In the genomic region with DNA sequence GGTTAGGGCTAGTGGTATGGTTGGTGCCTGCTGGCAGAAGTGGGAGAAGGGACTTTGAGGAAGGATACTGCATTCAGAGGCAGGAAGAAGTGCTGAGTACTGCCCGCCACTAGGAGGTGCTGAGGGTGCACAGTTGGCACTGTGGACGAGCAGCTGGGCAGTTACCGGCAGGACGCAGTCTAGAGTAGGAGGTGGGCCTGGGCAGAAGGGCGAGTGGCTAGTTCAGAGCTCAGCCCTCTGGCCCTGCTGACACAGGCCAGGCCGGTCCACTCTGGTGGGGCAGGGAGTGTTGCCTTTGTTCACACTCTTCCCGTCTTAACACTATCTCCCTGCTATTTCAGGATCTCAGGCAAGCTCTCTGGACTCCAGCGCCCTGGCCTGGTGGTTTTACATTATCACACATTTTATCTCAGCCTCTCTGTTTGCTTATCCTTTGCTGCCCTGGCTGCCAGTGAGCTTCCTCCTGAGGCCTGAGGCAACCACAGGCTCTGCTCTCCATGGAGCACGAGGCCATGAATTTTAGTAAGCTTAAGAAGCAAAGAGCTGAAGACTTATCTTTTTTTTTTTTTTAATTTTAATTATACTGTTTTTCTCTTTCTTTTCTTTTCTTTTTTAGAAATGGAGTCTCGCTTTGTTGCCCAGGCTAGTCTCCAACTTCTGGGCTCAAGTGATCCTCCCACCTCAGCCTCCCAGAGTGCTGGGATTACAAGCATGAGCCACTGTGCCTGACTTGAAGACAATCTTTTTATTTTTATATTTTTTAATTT, we compare ENCODE assay signal across 8 cellular contexts. TPM values are rescaled to one million over a fixed set of nuclear protein-coding genes. Genes with fewer than 3 reads are reported as not detected.
DNase-seq lines count a peak whose midpoint lies in the region; ATAC-seq and TF ChIP-seq lines count a peak whose summit lies in the region.

No MANE protein-coding gene starts in this region.

- H3K9ac ChIP-seq in KMS-11 = no peak overlapping the region

- no peak overlapping the region for H3K27ac Mint-ChIP-seq in activated naive CD8-positive, alpha-beta T cell treated with anti-CD3 and anti-CD28 coated beads, Interleukin-2, amount 50 U/mL, for 24 hours
- peak overlapping the region; percentile 74 for H3K27ac Mint-ChIP-seq in osteocyte (ENCODE audit: unreplicated experiment)

- H3K27ac ChIP-seq in KMS-11 (no peak overlapping the region), cardiac muscle cell (peak overlapping the region; percentile 87)

- H3K27me3 ChIP-seq in KMS-11 (ENCODE audit: insufficient read depth, low read depth) = no peaks in the 10 kb centered on the region
- no peaks in the 10 kb centered on the region for H3K27me3 ChIP-seq in cardiac muscle cell

- peaks cover 2% of the 10 kb centered on the region for H3K4me1 Mint-ChIP-seq in activated naive CD8-positive, alpha-beta T cell treated with anti-CD3 and anti-CD28 coated beads, Interleukin-2, amount 50 U/mL, for 24 hours
- peaks cover 6% of the 10 kb centered on the region for H3K4me1 Mint-ChIP-seq in osteocyte (ENCODE audit: unreplicated experiment)

- H3K4me3 ChIP-seq in KMS-11 (IDR thresholded peaks at IDR 0.05; ENCODE audit: insufficient read depth, low read depth, low read length) (no peak overlapping the region), cardiac muscle cell (no peak overlapping the region)

- H2AFZ ChIP-seq in KMS-11 (ENCODE audit: low read depth) = no peak overlapping the region

- H3K79me2 ChIP-seq in KMS-11 (ENCODE audit: insufficient read depth, low read depth) = no peaks in the 10 kb centered on the region

- no peaks in the 10 kb centered on the region for H3K9me3 ChIP-seq in cardiac muscle cell (ENCODE audit: low read depth)

- H3K36me3 ChIP-seq in KMS-11 (ENCODE audit: insufficient read depth) (no peaks in the 10 kb centered on the region), cardiac muscle cell (peaks cover 12% of the 10 kb centered on the region)

- H3K9me3 Mint-ChIP-seq in activated naive CD8-positive, alpha-beta T cell treated with anti-CD3 and anti-CD28 coated beads, Interleukin-2, amount 50 U/mL, for 24 hours = no peaks in the 10 kb centered on the region
- H3K9me3 Mint-ChIP-seq in osteocyte (ENCODE audit: unreplicated experiment) = no peaks in the 10 kb centered on the region

- ATAC-seq in activated naive CD8-positive, alpha-beta T cell treated with anti-CD3 and anti-CD28 coated beads, Interleukin-2, amount 50 U/mL, for 24 hours = peak; percentile 81
- ATAC-seq in HG02870 (IDR thresholded peaks at IDR 0.05; ENCODE audit: unreplicated experiment) = no peak

- TF ChIP-seq CTCF in KMS-11 (conservative IDR thresholded peaks at IDR 0.05; ENCODE audit: low read depth, low read length) (peak; percentile 69), cardiac muscle cell (IDR thresholded peaks at IDR 0.05; ENCODE audit: low read depth, low read length) (peak; percentile 97), osteocyte (IDR thresholded peaks at IDR 0.05) (peak; percentile 90)

- no peaks in the 10 kb centered on the region for H4K20me1 ChIP-seq in KMS-11 (ENCODE audit: insufficient read depth)

- no peak overlapping the region for H3K4me3 Mint-ChIP-seq in activated naive CD8-positive, alpha-beta T cell treated with anti-CD3 and anti-CD28 coated beads, Interleukin-2, amount 50 U/mL, for 24 hours
- H3K4me3 Mint-ChIP-seq in osteocyte (ENCODE audit: unreplicated experiment) = no peak overlapping the region

- no peak overlapping the region for H3K4me2 ChIP-seq in KMS-11

- peak; percentile 80 for DNase-seq in DMS53 (lab: John Stamatoyannopoulos, UW)
- peak; percentile 74 for DNase-seq in RKO (ENCODE audit: low spot score)
- peak; percentile 61 for DNase-seq in activated naive CD8-positive, alpha-beta T cell treated with anti-CD3 and anti-CD28 coated beads, Interleukin-2, amount 50 U/mL, for 24 hours
- peak; percentile 84 to 92 for DNase-seq in cardiac muscle cell (ENCODE audit: low read depth in 1 of 2, low spot score in 1 of 2)
- peak; percentile 90 for DNase-seq in osteocyte (ENCODE audit: extremely low spot score, unreplicated experiment)
- DNase-seq in ureter (ENCODE audit: low spot score) = peak; percentile 87

- no peaks in the 10 kb centered on the region for H3K27me3 Mint-ChIP-seq in activated naive CD8-positive, alpha-beta T cell treated with anti-CD3 and anti-CD28 coated beads, Interleukin-2, amount 50 U/mL, for 24 hours
- H3K27me3 Mint-ChIP-seq in osteocyte (ENCODE audit: unreplicated experiment) = no peaks in the 10 kb centered on the region

- H3K4me1 ChIP-seq in KMS-11 (ENCODE audit: low read depth, poor library complexity, severe bottlenecking) (no peaks in the 10 kb centered on the region), cardiac muscle cell (ENCODE audit: low read depth) (peaks cover 12% of the 10 kb centered on the region)

- peaks cover 22% of the 10 kb centered on the region for H3K36me3 Mint-ChIP-seq in activated naive CD8-positive, alpha-beta T cell treated with anti-CD3 and anti-CD28 coated beads, Interleukin-2, amount 50 U/mL, for 24 hours (ENCODE audit: low read depth)
- H3K36me3 Mint-ChIP-seq in osteocyte (ENCODE audit: unreplicated experiment) = peaks cover 40% of the 10 kb centered on the region

RNA-seq across cellular contexts. Expression of gene SNAP29, which starts 26.9 kb away (rescaled TPM):
- total RNA-seq in cardiac muscle cell (22.0 and 25.2 TPM in 2 replicates), osteocyte (28.0 and 30.0 TPM in 2 replicates), ureter (28.7 TPM)
- polyA plus RNA-seq in cardiac muscle cell = 37.9 and 38.1 TPM in 2 replicates

RNA-seq across cellular contexts. Expression of gene PI4KA, which starts 27.1 kb away (rescaled TPM):
- total RNA-seq in cardiac muscle cell (83.3 and 83.7 TPM in 2 replicates), osteocyte (108 and 116 TPM in 2 replicates), ureter (129 TPM)
- polyA plus RNA-seq in cardiac muscle cell = 85.2 and 95.9 TPM in 2 replicates

RNA-seq across cellular contexts. Expression of gene CRKL, which starts 31.5 kb away (rescaled TPM):
- total RNA-seq in cardiac muscle cell = 74.3 and 80.9 TPM in 2 replicates
- 42.4 and 60.1 TPM in 2 replicates for polyA plus RNA-seq in cardiac muscle cell
- 56.0 and 58.8 TPM in 2 replicates for total RNA-seq in osteocyte
- 64.8 TPM for total RNA-seq in ureter
